ENCODE assay signal across 22 cellular contexts in the genomic region with DNA sequence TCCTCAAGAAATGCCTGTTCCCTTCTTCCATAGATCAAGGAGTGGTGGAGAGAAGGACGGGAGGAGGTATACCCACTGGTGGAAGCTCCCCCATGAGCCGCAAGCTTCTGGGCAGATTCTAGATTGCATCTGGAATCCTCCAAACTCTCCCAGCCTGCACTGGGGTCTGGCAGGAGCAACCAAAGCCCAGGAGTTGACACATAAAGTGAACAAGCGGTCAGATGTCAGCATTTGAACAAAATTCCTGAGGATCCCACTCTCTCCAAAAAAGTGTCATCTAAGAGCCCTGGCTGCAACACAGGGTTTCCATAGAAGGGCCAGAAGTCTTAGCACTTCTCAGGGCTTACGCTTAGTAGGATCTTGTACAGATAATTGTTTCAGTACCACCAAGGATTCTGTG.
DNase-seq lines count a peak whose midpoint lies in the region; ATAC-seq and TF ChIP-seq lines count a peak whose summit lies in the region.
"Had no signal": no experiment of that assay in that cellular context is flagged by ENCODE, and none has a peak within 500 bp of the region (broad histone marks: within the 10 kb centered on the region; RNA-seq: fewer than 3 reads in every experiment).

No MANE protein-coding gene starts in this region.

- DNase-seq in left ventricle myocardium superior (no peak), left ventricle myocardium inferior (no peak), esophagus muscularis mucosa (ENCODE audit: extremely low spot score) (no peak), psoas muscle (peak; percentile 43 to 62), aorta (peak; percentile 70 to 81), hypothalamus (lab: John Stamatoyannopoulos, UW) (no peak)
- DNase-seq: 8988T; activated CD4-positive, alpha-beta T cell treated with anti-CD3 and anti-CD28 coated beads for 4 hours; activated naive CD8-positive, alpha-beta T cell treated with anti-CD3 and anti-CD28 coated beads for 36 hours; foreskin melanocyte; kidney glomerular epithelial cell; naive B cell; NCI-H510A treated with DMSO at 0.1 percent for 48 hours; pancreas; small intestine; stimulated activated CD4-positive, alpha-beta T cell treated with anti-CD3 and anti-CD28 coated beads, Interleukin-2, amount 100 ng/mL, for 48 hours; stimulated activated naive CD8-positive, alpha-beta T cell treated with anti-CD3 and anti-CD28 coated beads, Interleukin-15, amount 100 ng/mL, for 72 hours had no signal

- H3K27me3 ChIP-seq in left ventricle myocardium inferior (ENCODE audit: low read depth), result peaks cover 17% of the 10 kb centered on the region
- no peaks in the 10 kb centered on the region for H3K27me3 ChIP-seq in esophagus muscularis mucosa
- peaks cover 0 to 3% (median 0%) of the 10 kb centered on the region in 3 donors for H3K27me3 ChIP-seq in psoas muscle (ENCODE audit: insufficient read depth in 3 of 3, low read length in 2 of 3)
- H3K27me3 ChIP-seq in aorta (ENCODE audit: control insufficient read depth in 1 of 2, insufficient read depth in 2 of 2, low read length in 1 of 2), result no peaks in the 10 kb centered on the region
- H3K27me3 ChIP-seq: BLaER1, pancreas had no signal

- TF ChIP-seq POLR2A in esophagus muscularis mucosa (IDR thresholded peaks at IDR 0.05; ENCODE audit: low read depth), result no peak

- H3K36me3 ChIP-seq in left ventricle myocardium inferior, result no peaks in the 10 kb centered on the region
- no peaks in the 10 kb centered on the region for H3K36me3 ChIP-seq in esophagus muscularis mucosa
- H3K36me3 ChIP-seq in psoas muscle (ENCODE audit: insufficient read depth in 1 of 2, low read depth in 1 of 2), result no peaks in the 10 kb centered on the region
- no peaks in the 10 kb centered on the region for H3K36me3 ChIP-seq in aorta (ENCODE audit: control insufficient read depth in 1 of 2, insufficient read depth in 2 of 2, low read length in 1 of 2)
- H3K36me3 ChIP-seq: BLaER1, pancreas had no signal

- no peak overlapping the region for H3K4me3 ChIP-seq in left ventricle myocardium inferior
- H3K4me3 ChIP-seq in esophagus muscularis mucosa, result no peak overlapping the region
- no peak overlapping the region for H3K4me3 ChIP-seq in psoas muscle
- no peak overlapping the region for H3K4me3 ChIP-seq in aorta (ENCODE audit: low read length in 2 of 2)
- H3K4me3 ChIP-seq: BLaER1, pancreas had no signal

- WGBS in esophagus muscularis mucosa, result 41% methylated on average over 3 of the region's 4 CpGs
- 76 to 84% (median 83%) methylated on average over 4 of the region's 4 CpGs for WGBS in psoas muscle, 3 donors
- WGBS in aorta, 2 donors, result 49 to 51% methylated on average over 4 of the region's 4 CpGs

- no peaks in the 10 kb centered on the region for H3K9me3 ChIP-seq in left ventricle myocardium inferior (replicated peaks)
- no peaks in the 10 kb centered on the region for H3K9me3 ChIP-seq in esophagus muscularis mucosa
- H3K9me3 ChIP-seq in psoas muscle, result no peaks in the 10 kb centered on the region
- no peaks in the 10 kb centered on the region for H3K9me3 ChIP-seq in aorta (ENCODE audit: control insufficient read depth, low read length)
- H3K9me3 ChIP-seq: BLaER1, pancreas had no signal

- peak; percentile 18 for ATAC-seq in left ventricle myocardium superior
- peak in 2 of 4 donors; percentile 35 to 44 for ATAC-seq in psoas muscle
- no peak for ATAC-seq in aorta (ENCODE audit: low FRiP score)
- no peak for ATAC-seq in GM19467 (IDR thresholded peaks at IDR 0.05; ENCODE audit: unreplicated experiment)
- no peak for ATAC-seq in GM18907 (IDR thresholded peaks at IDR 0.05; ENCODE audit: unreplicated experiment)
- ATAC-seq: activated T-helper 17 cell treated with anti-CD3 and anti-CD28 coated beads, Interleukin-2, amount 50 U/mL, for 72 hours; Right ventricle myocardium inferior; stimulated activated naive CD8-positive, alpha-beta T cell treated with anti-CD3 and anti-CD28 coated beads, Interleukin-15, amount 100 ng/mL, for 72 hours had no signal

- H3K27ac ChIP-seq in left ventricle myocardium inferior (replicated peaks), result no peak overlapping the region
- peak overlapping the region; percentile 89 to 94 (median 92) for H3K27ac ChIP-seq in esophagus muscularis mucosa (replicated peaks in 1 of 4)
- no peak overlapping the region for H3K27ac ChIP-seq in psoas muscle
- H3K27ac ChIP-seq in aorta (ENCODE audit: low read depth in 1 of 2, low read length in 2 of 2), result no peak overlapping the region
- H3K27ac ChIP-seq: BLaER1, pancreas had no signal

- no peak for TF ChIP-seq EP300 in esophagus muscularis mucosa (IDR thresholded peaks at IDR 0.05)

- TF ChIP-seq CTCF in left ventricle myocardium inferior (IDR thresholded peaks at IDR 0.05; ENCODE audit: borderline replicate concordance), result no peak
- no peak for TF ChIP-seq CTCF in esophagus muscularis mucosa (IDR thresholded peaks at IDR 0.05)
- TF ChIP-seq CTCF in psoas muscle (IDR thresholded peaks at IDR 0.05), result no peak

- H3K4me1 ChIP-seq in left ventricle myocardium inferior, result peaks cover 40% of the 10 kb centered on the region
- peaks cover 34 to 99% (median 87%) of the 10 kb centered on the region in 4 donors for H3K4me1 ChIP-seq in esophagus muscularis mucosa
- H3K4me1 ChIP-seq in psoas muscle, result peaks cover under 1% of the 10 kb centered on the region
- no peaks in the 10 kb centered on the region for H3K4me1 ChIP-seq in aorta (ENCODE audit: control insufficient read depth in 1 of 2, insufficient read depth in 2 of 2, low read length in 2 of 2)
- H3K4me1 ChIP-seq: BLaER1, pancreas had no signal

- intact Hi-C loops in left ventricle myocardium superior (cut with micrococcal nuclease) (no loop called here), left ventricle myocardium inferior (cut with micrococcal nuclease) (no loop called here), esophagus muscularis mucosa (cut with DNase I) (no loop called here), psoas muscle (cut with DNase I) (no loop called here), aorta (cut with DNase I) (loop anchor here in 1 of 2 donors (10.0 kb wide), 1 partner anchor 49 kb away; no protein-coding TSS in a partner anchor)

Comparison
In these comparisons a context has a peak if more than half of its experiments do, and no peak if none do; other contexts are left out.
1. DNase-seq: peak in psoas muscle (2 of 2) and aorta (2 of 2); none in left ventricle myocardium superior (single experiment), left ventricle myocardium inferior (single experiment), esophagus muscularis mucosa (single experiment) and hypothalamus (0 of 51).
2. H3K27ac ChIP-seq: peak in esophagus muscularis mucosa (4 of 4); none in left ventricle myocardium inferior (single experiment), psoas muscle (single experiment) and aorta (0 of 2).